ENCODE assay signal across 15 cellular contexts in genomic region chr1:18998016-18998724, GRCh38. TPM values are rescaled to one million over a fixed set of nuclear protein-coding genes. Genes with fewer than 3 reads are reported as not detected.
A peak's percentile ranks its signal among the peaks of the same experiment; 100 is the strongest.
DNase-seq lines count a peak whose midpoint lies in the region; ATAC-seq and TF ChIP-seq lines count a peak whose summit lies in the region.
"Had no signal": no experiment of that assay in that cellular context is flagged by ENCODE, and none has a peak within 500 bp of the region (broad histone marks: within the 10 kb centered on the region; RNA-seq: fewer than 3 reads in every experiment).

No MANE protein-coding gene starts in this region.

- no peaks in the 10 kb centered on the region for H3K36me3 Mint-ChIP-seq in type B pancreatic cell

- POLR2A ChIA-PET in Panc1 (lab: Charles Lee) = no interaction called here

- H3K27ac Mint-ChIP-seq in type B pancreatic cell = no peak overlapping the region
- H3K27ac Mint-ChIP-seq: activated CD4-positive, alpha-beta memory T cell treated with anti-CD3 and anti-CD28 coated beads for 36 hours; activated T-helper 2 cell treated with anti-CD3 and anti-CD28 coated beads, Interferon-gamma antibody, Interleukin-2, Interleukin-4, amounts not matched to agents 10 μg/mL and 5 μg/mL and 100 μg/mL, durations not matched to agents 14 hours and 24 hours and 36 hours had no signal

- H3K9me3 ChIP-seq in Panc1 (ENCODE audit: control insufficient read depth, insufficient read depth, low read depth, low read length) = peaks cover 11% of the 10 kb centered on the region; the same call in 1 of the 2 replicates
- H3K9me3 ChIP-seq in breast epithelium = peaks cover 0 to 4% of the 10 kb centered on the region in 2 donors
- H3K9me3 ChIP-seq: neutrophil had no signal

- H3K27me3 ChIP-seq in Panc1 (ENCODE audit: control insufficient read depth, insufficient read depth, low read length) (no peaks in the 10 kb centered on the region), breast epithelium (no peaks in the 10 kb centered on the region)
- H3K27me3 ChIP-seq: sigmoid colon had no signal

- H3K36me3 ChIP-seq in Panc1 (ENCODE audit: control insufficient read depth, insufficient read depth, low read length) (no peaks in the 10 kb centered on the region), breast epithelium (no peaks in the 10 kb centered on the region)
- H3K36me3 ChIP-seq: neutrophil, sigmoid colon had no signal

- peak overlapping the region; percentile 9; the same call in 1 of the 2 replicates for H3K27ac ChIP-seq in Panc1 (ENCODE audit: low read length)
- H3K27ac ChIP-seq in breast epithelium = peak overlapping the region; percentile 89 to 94
- H3K27ac ChIP-seq: neutrophil had no signal

- H3K27me3 Mint-ChIP-seq in type B pancreatic cell = no peaks in the 10 kb centered on the region

- H3K9me3 Mint-ChIP-seq in type B pancreatic cell = peaks cover 7% of the 10 kb centered on the region

- H3K4me3 ChIP-seq in Panc1 (ENCODE audit: low read depth in 2 of 2, low read length in 2 of 2) (no peak overlapping the region), breast epithelium (no peak overlapping the region)
- H3K4me3 ChIP-seq: sigmoid colon had no signal

- CTCF ChIA-PET in Panc1 (lab: Charles Lee) = no interaction called here

- TF ChIP-seq POLR2A in breast epithelium (IDR thresholded peaks at IDR 0.05) = no peak

- TF ChIP-seq CTCF in Panc1 (IDR thresholded peaks at IDR 0.05) (no peak), breast epithelium (IDR thresholded peaks at IDR 0.05) (peak in 1 of 3 donors; percentile 27), type B pancreatic cell (conservative IDR thresholded peaks at IDR 0.05) (no peak)

- H3K4me1 Mint-ChIP-seq in type B pancreatic cell (ENCODE audit: unreplicated experiment) = no peaks in the 10 kb centered on the region

- in situ Hi-C loops in Panc1 (cut with HindIII; ENCODE audit: low pct_unique_long_range_greater_than_20kb, low sequenced_read_pairs) = no loop called here

- BruUV-seq in Panc1 (replicated peaks; lab: Mats Ljungman, UMichigan) = no TSS peak

- intact Hi-C loops in Panc1 (cut with micrococcal nuclease; ENCODE audit: unreplicated experiment) = no loop called here
- intact Hi-C loops in breast epithelium (cut with DNase I; ENCODE audit: low total_unique reads) = no loop called here

- DNase-seq in Panc1 (ENCODE audit: low read depth, low spot score) = no peak
- DNase-seq in breast epithelium (ENCODE audit: low spot score in 2 of 2) = peak in 1 of 2 donors; percentile 89
- DNase-seq in kidney glomerular epithelial cell (lab: John Stamatoyannopoulos, UW) = peak; percentile 34
- peak; percentile 18 for DNase-seq in type B pancreatic cell (ENCODE audit: extremely low spot score, unreplicated experiment)
- DNase-seq: activated CD4-positive, alpha-beta memory T cell treated with anti-CD3 and anti-CD28 coated beads for 36 hours; DMS153; foreskin fibroblast; NCI-H1105; sigmoid colon; stimulated activated CD4-positive, alpha-beta T cell treated with anti-CD3 and anti-CD28 coated beads, Interleukin-2, amount 100 ng/mL, for 48 hours had no signal

- H3K4me3 Mint-ChIP-seq in type B pancreatic cell = no peak overlapping the region
- H3K4me3 Mint-ChIP-seq: activated CD4-positive, alpha-beta memory T cell treated with anti-CD3 and anti-CD28 coated beads for 36 hours had no signal

- ATAC-seq in Panc1 = no peak
- no peak for ATAC-seq in HG02571 (IDR thresholded peaks at IDR 0.05; ENCODE audit: unreplicated experiment)
- no peak for ATAC-seq in HG02981 (IDR thresholded peaks at IDR 0.05; ENCODE audit: unreplicated experiment)
- ATAC-seq in GM19351 (IDR thresholded peaks at IDR 0.05; ENCODE audit: unreplicated experiment) = no peak

- no peaks in the 10 kb centered on the region for H3K4me1 ChIP-seq in Panc1 (ENCODE audit: control insufficient read depth, insufficient read depth, low read length)
- H3K4me1 ChIP-seq in breast epithelium = peaks cover 0 to 10% of the 10 kb centered on the region in 2 donors

RNA-seq across cellular contexts. Expression of gene IFFO2, which starts 41.7 kb away (rescaled TPM):
- total RNA-seq in Panc1 (2021; ENCODE audit: unreplicated experiment) (59.4 TPM), breast epithelium (10 to 100 TPM in 2 of 3 donors, 1 to 10 TPM in 1; 5.8 to 35.3 (median 34.4) TPM), type B pancreatic cell (ENCODE audit: low replicate concordance) (11.3 and 14.7 TPM in 2 replicates)
- 53.4 TPM for polyA plus RNA-seq in Panc1 (2012; ENCODE audit: insufficient read length)
